8 cellular contexts compared by ENCODE assay signal in genomic region chr20:32823078-32823477, GRCh38. TPM values are rescaled to one million over a fixed set of nuclear protein-coding genes. Genes with fewer than 3 reads are reported as not detected.
DNase-seq lines count a peak whose midpoint lies in the region; ATAC-seq lines count a peak whose summit lies in the region.

No MANE protein-coding gene starts in this region.

- peak overlapping the region; percentile 57 for H3K27ac Mint-ChIP-seq in activated T-helper 17 cell treated with anti-CD3 and anti-CD28 coated beads, Interleukin-2, amount 50 U/mL, for 72 hours

- peak overlapping the region; percentile 96 for H3K4me3 Mint-ChIP-seq in activated T-helper 17 cell treated with anti-CD3 and anti-CD28 coated beads, Interleukin-2, amount 50 U/mL, for 72 hours

- peaks cover 33% of the 10 kb centered on the region for H3K4me1 Mint-ChIP-seq in activated T-helper 17 cell treated with anti-CD3 and anti-CD28 coated beads, Interleukin-2, amount 50 U/mL, for 72 hours

- H3K36me3 Mint-ChIP-seq in activated T-helper 17 cell treated with anti-CD3 and anti-CD28 coated beads, Interleukin-2, amount 50 U/mL, for 72 hours (ENCODE audit: low read depth) = peaks cover 35% of the 10 kb centered on the region

- no peaks in the 10 kb centered on the region for H3K27me3 Mint-ChIP-seq in activated T-helper 17 cell treated with anti-CD3 and anti-CD28 coated beads, Interleukin-2, amount 50 U/mL, for 72 hours

- no peak for ATAC-seq in activated T-helper 17 cell treated with anti-CD3 and anti-CD28 coated beads, Interleukin-2, amount 50 U/mL, for 72 hours (replicated peaks)
- ATAC-seq in HG02970 (IDR thresholded peaks at IDR 0.05; ENCODE audit: low FRiP score, unreplicated experiment) (no peak), GM19463 (IDR thresholded peaks at IDR 0.05; ENCODE audit: unreplicated experiment) (no peak), GM18502 (IDR thresholded peaks at IDR 0.05; ENCODE audit: poor library complexity, unreplicated experiment) (no peak), GM21529 (IDR thresholded peaks at IDR 0.05; ENCODE audit: unreplicated experiment) (no peak)

- no peaks in the 10 kb centered on the region for H3K9me3 Mint-ChIP-seq in activated T-helper 17 cell treated with anti-CD3 and anti-CD28 coated beads, Interleukin-2, amount 50 U/mL, for 72 hours

- peak; percentile 40 for DNase-seq in stimulated activated CD4-positive, alpha-beta T cell treated with anti-CD3 and anti-CD28 coated beads, Interleukin-15, amount 100 ng/mL, for 24 hours
- no peak for DNase-seq in stimulated activated CD4-positive, alpha-beta T cell treated with anti-CD3 and anti-CD28 coated beads, Interleukin-12 subunit alpha, Interleukin-12 subunit beta, amount 100 ng/mL, for 4 hours
- DNase-seq in islet precursor cell = peak; percentile 76

RNA-seq across cellular contexts. Expression of gene MAPRE1, which starts 3.3 kb away (rescaled TPM):
- 100 to 1,000 TPM in 1 of 2 donors, 10 to 100 TPM in 1; 77.3 to 141 TPM for total RNA-seq in activated T-helper 17 cell treated with anti-CD3 and anti-CD28 coated beads, Interleukin-2, amount 50 U/mL, for 72 hours

RNA-seq across cellular contexts. Expression of gene EFCAB8, which starts 35.6 kb away (rescaled TPM):
- under 1 TPM; 0.19 to 0.45 TPM for total RNA-seq in activated T-helper 17 cell treated with anti-CD3 and anti-CD28 coated beads, Interleukin-2, amount 50 U/mL, for 72 hours
